Comparison of ENCODE assay signal across 12 cellular contexts in genomic region chr13:109874921-109875454, GRCh38.
DNase-seq lines count a peak whose midpoint lies in the region; ATAC-seq, FAIRE-seq and TF ChIP-seq lines count a peak whose summit lies in the region.
"Had no signal": no experiment of that assay in that cellular context is flagged by ENCODE, and none has a peak within 500 bp of the region (broad histone marks: within the 10 kb centered on the region; RNA-seq: fewer than 3 reads in every experiment).

No MANE protein-coding gene starts in this region.

- H3K36me3 ChIP-seq in liver (ENCODE audit: control insufficient read depth in 4 of 4, insufficient read depth in 3 of 4, low read depth in 1 of 4, low read length in 3 of 4): no peaks in the 10 kb centered on the region
- H3K36me3 ChIP-seq in HepG2 (replicated peaks in 1 of 2; ENCODE audit: control insufficient read depth in 1 of 2, insufficient read depth in 2 of 2, low read length in 2 of 2): no peaks in the 10 kb centered on the region
- H3K36me3 ChIP-seq in brain microvascular endothelial cell (replicated peaks): no peaks in the 10 kb centered on the region

- H3K27me3 ChIP-seq in liver (ENCODE audit: control insufficient read depth in 4 of 4, insufficient read depth in 4 of 4, low read length in 3 of 4) (no peaks in the 10 kb centered on the region), HepG2 (ENCODE audit: control insufficient read depth in 1 of 2, insufficient read depth in 2 of 2, low read length in 2 of 2) (no peaks in the 10 kb centered on the region), brain microvascular endothelial cell (replicated peaks) (no peaks in the 10 kb centered on the region)

- H3K27ac ChIP-seq in liver (ENCODE audit: low read depth in 1 of 2, low read length in 2 of 2) (peak overlapping the region in 1 of 2 donors; percentile 40), HepG2 (ENCODE audit: extremely low read length, insufficient read depth, low read length) (no peak overlapping the region), brain microvascular endothelial cell (peak overlapping the region; percentile 36)
- H3K27ac ChIP-seq: C4-2B had no signal

- BruUV-seq in HepG2 (replicated peaks; lab: Mats Ljungman, UMichigan): no TSS peak

- no peak for ATAC-seq in HepG2
- ATAC-seq in GM19023 (IDR thresholded peaks at IDR 0.05; ENCODE audit: unreplicated experiment): no peak

- in situ Hi-C loops in HepG2 (cut with HindIII; ENCODE audit: extremely low pct_ligation_motif_present, low pct_unique_long_range_greater_than_20kb) (no loop called here), brain microvascular endothelial cell (cut with HindIII; ENCODE audit: low pct_ligation_motif_present, low sequenced_read_pairs) (no loop called here)

- H3K27me3 Mint-ChIP-seq in CD14-positive monocyte (ENCODE audit: low read depth in 3 of 3): peaks cover 11 to 20% (median 13%) of the 10 kb centered on the region in 3 donors

- no peak overlapping the region for H2AFZ ChIP-seq in HepG2 (ENCODE audit: low read length)

- H3K9me3 ChIP-seq in liver (ENCODE audit: control insufficient read depth in 4 of 4, low read length in 3 of 4) (no peaks in the 10 kb centered on the region), HepG2 (ENCODE audit: low read length) (no peaks in the 10 kb centered on the region)

- no peak overlapping the region for H3K27ac Mint-ChIP-seq in CD14-positive monocyte
- H3K27ac Mint-ChIP-seq: endodermal cell had no signal

- no peak for DNase-seq in HepG2 (ENCODE audit: low spot score)
- peak; percentile 73 for DNase-seq in brain microvascular endothelial cell
- DNase-seq in kidney glomerular epithelial cell (lab: John Stamatoyannopoulos, UW): peak; percentile 47
- no peak for DNase-seq in putamen (ENCODE audit: low spot score)
- DNase-seq in DMS 273 (lab: John Stamatoyannopoulos, UW; ENCODE audit: unreplicated experiment): no peak
- no peak for DNase-seq in CD14-positive monocyte (ENCODE audit: low spot score)
- DNase-seq: activated naive CD4-positive, alpha-beta T cell treated with anti-CD3 and anti-CD28 coated beads, Interleukin-2, amount 10 ng/mL, durations not matched to agents 7 days and 5 days; NCI-H2081 treated with DMSO at 0.1 percent for 48 hours had no signal

- H3K36me3 Mint-ChIP-seq in CD14-positive monocyte: no peaks in the 10 kb centered on the region
- H3K36me3 Mint-ChIP-seq: activated naive CD4-positive, alpha-beta T cell treated with anti-CD3 and anti-CD28 coated beads, Interleukin-2, amount 10 ng/mL, durations not matched to agents 7 days and 5 days had no signal

- H3K4me1 ChIP-seq in liver (ENCODE audit: control insufficient read depth in 4 of 4, insufficient read depth in 4 of 4, low read length in 3 of 4) (peaks cover 0 to 6% (median 2%) of the 10 kb centered on the region in 4 donors), HepG2 (ENCODE audit: insufficient read depth, low read length) (no peaks in the 10 kb centered on the region)

- H3K79me2 ChIP-seq in HepG2 (ENCODE audit: insufficient read depth, low read length): no peaks in the 10 kb centered on the region

- no peak for TF ChIP-seq RAD21 in liver (IDR thresholded peaks at IDR 0.05)
- TF ChIP-seq RAD21 in HepG2 (CRISPR knock-in tag; IDR thresholded peaks at IDR 0.05): no peak

- H3K9ac ChIP-seq in liver (ENCODE audit: low read depth in 1 of 2, low read length in 2 of 2): no peak overlapping the region
- no peak overlapping the region for H3K9ac ChIP-seq in HepG2 (ENCODE audit: insufficient read depth, low read depth, low read length)

- CTCF ChIA-PET in HepG2 (lab: Yijun Ruan, JAX; ENCODE audit: low intra/inter-chr PET ratio, low total read pairs): no interaction called here

- H3K4me3 ChIP-seq in liver (ENCODE audit: low read depth in 1 of 3, low read length in 3 of 3) (no peak overlapping the region), HepG2 (replicated peaks in 1 of 3; ENCODE audit: insufficient read depth in 1 of 3, low read depth in 2 of 3, low read length in 3 of 3) (no peak overlapping the region), brain microvascular endothelial cell (ENCODE audit: low read depth, low read length) (no peak overlapping the region)

- no peak overlapping the region for H3K4me2 ChIP-seq in HepG2 (ENCODE audit: low read depth, low read length)

- WGBS in liver: 60% methylated on average over 4 of the region's 4 CpGs
- WGBS in HepG2 (ENCODE audit: low lambda C conversion rate): 1% methylated on average over 4 of the region's 4 CpGs

- TF ChIP-seq EP300 in HepG2 (IDR thresholded peaks at IDR 0.05; ENCODE audit: low read depth in 2 of 2, low read length in 2 of 2) (no peak), HepG2 (CRISPR knock-in tag; IDR thresholded peaks at IDR 0.05; ENCODE audit: borderline replicate concordance) (no peak)

- H3K9me3 Mint-ChIP-seq in CD14-positive monocyte: peaks cover 0 to 2% (median 0%) of the 10 kb centered on the region in 7 donors
- H3K9me3 Mint-ChIP-seq: activated naive CD4-positive, alpha-beta T cell treated with anti-CD3 and anti-CD28 coated beads, Interleukin-2, amount 10 ng/mL, durations not matched to agents 7 days and 5 days; endodermal cell had no signal

- TF ChIP-seq POLR2A in HepG2 (IDR thresholded peaks at IDR 0.05; ENCODE audit: insufficient read depth in 1 of 2, low read depth in 2 of 2, low read length in 2 of 2): no peak

- intact Hi-C loops in HepG2 (cut with micrococcal nuclease; ENCODE audit: unreplicated experiment) (no loop called here), CD14-positive monocyte (cut with micrococcal nuclease) (no loop called here)

- no peaks in the 10 kb centered on the region for H3K4me1 Mint-ChIP-seq in CD14-positive monocyte

- POLR2A ChIA-PET in HepG2 (lab: Yijun Ruan, JAX): no interaction called here

- no peak for TF ChIP-seq CTCF in liver (IDR thresholded peaks at IDR 0.05; ENCODE audit: low read depth, low read length, missing input control)
- TF ChIP-seq CTCF in HepG2 (CRISPR knock-in tag; IDR thresholded peaks at IDR 0.05): no peak
- no peak for TF ChIP-seq CTCF in brain microvascular endothelial cell (IDR thresholded peaks at IDR 0.05; ENCODE audit: low read depth, low read length, missing control alignments)
- TF ChIP-seq CTCF in CD14-positive monocyte (IDR thresholded peaks at IDR 0.05): no peak

- FAIRE-seq in HepG2 (lab: Jason Lieb, UNC): no peak

- H4K20me1 ChIP-seq in HepG2 (ENCODE audit: insufficient read depth, low read length): no peaks in the 10 kb centered on the region

- H3K4me3 Mint-ChIP-seq in CD14-positive monocyte: no peak overlapping the region
- H3K4me3 Mint-ChIP-seq: activated naive CD4-positive, alpha-beta T cell treated with anti-CD3 and anti-CD28 coated beads, Interleukin-2, amount 10 ng/mL, durations not matched to agents 7 days and 5 days; endodermal cell had no signal

TF ChIP-seq in liver, 16 proteins besides CTCF, POLR2A, EP300 and RAD21:
- TF ChIP-seq FOXA2 (IDR thresholded peaks at IDR 0.05) (no peak), EGR1 (IDR thresholded peaks at IDR 0.05; ENCODE audit: low read depth in 2 of 2) (no peak), NR2F2 (IDR thresholded peaks at IDR 0.05) (peak; percentile 50), HNF4A (conservative IDR thresholded peaks at IDR 0.05) (no peak), TAF1 (conservative IDR thresholded peaks at IDR 0.05) (no peak)
- TF ChIP-seq, protein P1, sequence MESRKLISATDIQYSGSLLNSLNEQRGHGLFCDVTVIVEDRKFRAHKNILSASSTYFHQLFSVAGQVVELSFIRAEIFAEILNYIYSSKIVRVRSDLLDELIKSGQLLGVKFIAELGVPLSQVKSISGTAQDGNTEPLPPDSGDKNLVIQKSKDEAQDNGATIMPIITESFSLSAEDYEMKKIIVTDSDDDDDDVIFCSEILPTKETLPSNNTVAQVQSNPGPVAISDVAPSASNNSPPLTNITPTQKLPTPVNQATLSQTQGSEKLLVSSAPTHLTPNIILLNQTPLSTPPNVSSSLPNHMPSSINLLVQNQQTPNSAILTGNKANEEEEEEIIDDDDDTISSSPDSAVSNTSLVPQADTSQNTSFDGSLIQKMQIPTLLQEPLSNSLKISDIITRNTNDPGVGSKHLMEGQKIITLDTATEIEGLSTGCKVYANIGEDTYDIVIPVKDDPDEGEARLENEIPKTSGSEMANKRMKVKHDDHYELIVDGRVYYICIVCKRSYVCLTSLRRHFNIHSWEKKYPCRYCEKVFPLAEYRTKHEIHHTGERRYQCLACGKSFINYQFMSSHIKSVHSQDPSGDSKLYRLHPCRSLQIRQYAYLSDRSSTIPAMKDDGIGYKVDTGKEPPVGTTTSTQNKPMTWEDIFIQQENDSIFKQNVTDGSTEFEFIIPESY (IDR thresholded peaks at IDR 0.05): no peak

TF ChIP-seq in HepG2, 621 proteins besides CTCF, POLR2A, EP300 and RAD21 (continues in another document):
- TF ChIP-seq ZNF276 (CRISPR knock-in tag; IDR thresholded peaks at IDR 0.05; ENCODE audit: low read depth) (no peak), FOXA3 (CRISPR knock-in tag; IDR thresholded peaks at IDR 0.05) (no peak), ZNF124 (CRISPR knock-in tag; IDR thresholded peaks at IDR 0.05) (no peak), ZNF121 (CRISPR knock-in tag; IDR thresholded peaks at IDR 0.05) (no peak), SIX4 (CRISPR knock-in tag; IDR thresholded peaks at IDR 0.05) (no peak), ISX (CRISPR knock-in tag; conservative IDR thresholded peaks at IDR 0.05) (no peak), YY1 (IDR thresholded peaks at IDR 0.05; ENCODE audit: insufficient read depth, insufficient replicate concordance, low read depth, low read length) (no peak), ZNF879 (CRISPR knock-in tag; IDR thresholded peaks at IDR 0.05) (no peak), SP2 (CRISPR knock-in tag; IDR thresholded peaks at IDR 0.05) (no peak), GLI4 (CRISPR knock-in tag; IDR thresholded peaks at IDR 0.05; ENCODE audit: borderline replicate concordance) (no peak), ZNF367 (CRISPR knock-in tag; IDR thresholded peaks at IDR 0.05; ENCODE audit: borderline replicate concordance) (no peak), HMG20A (CRISPR knock-in tag; IDR thresholded peaks at IDR 0.05; ENCODE audit: borderline replicate concordance) (no peak), ZNF10 (CRISPR knock-in tag; IDR thresholded peaks at IDR 0.05; ENCODE audit: borderline replicate concordance, low read depth) (no peak), ZNF354B (CRISPR knock-in tag; IDR thresholded peaks at IDR 0.05) (no peak)

Comparison
In these comparisons a context has a peak if more than half of its experiments do, and no peak if none do; other contexts are left out.
1. DNase-seq: peak in brain microvascular endothelial cell (single experiment) and kidney glomerular epithelial cell (single experiment); none in HepG2 (single experiment), putamen (single experiment), DMS 273 (single experiment) and CD14-positive monocyte (single experiment).